9 cellular contexts compared by ENCODE assay signal in genomic region chr10:96910488-96911395, GRCh38.
DNase-seq lines count a peak whose midpoint lies in the region; ATAC-seq and TF ChIP-seq lines count a peak whose summit lies in the region.
"Had no signal": no experiment of that assay in that cellular context is flagged by ENCODE, and none has a peak within 500 bp of the region (broad histone marks: within the 10 kb centered on the region; RNA-seq: fewer than 3 reads in every experiment).

No MANE protein-coding gene starts in this region.

- TF ChIP-seq EP300 in esophagus muscularis mucosa (IDR thresholded peaks at IDR 0.05): no peak

- peaks cover 35% of the 10 kb centered on the region for H3K36me3 Mint-ChIP-seq in CD4-positive, CD25-positive, alpha-beta regulatory T cell
- H3K36me3 Mint-ChIP-seq in neural crest cell (ENCODE audit: low read depth): peaks cover 16% of the 10 kb centered on the region

- peak in 1 of 2 donors; percentile 39 for ATAC-seq in CD4-positive, CD25-positive, alpha-beta regulatory T cell (ENCODE audit: low read depth in 2 of 2)
- ATAC-seq in Panc1 (no peak), HG02885 (IDR thresholded peaks at IDR 0.05; ENCODE audit: poor library complexity, unreplicated experiment) (no peak), GM21526 (IDR thresholded peaks at IDR 0.05; ENCODE audit: low FRiP score, unreplicated experiment) (no peak)

- in situ Hi-C loops in Panc1 (cut with HindIII; ENCODE audit: low pct_unique_long_range_greater_than_20kb, low sequenced_read_pairs): no loop called here

- TSS peak; percentile 19 for BruUV-seq in Panc1 (replicated peaks; lab: Mats Ljungman, UMichigan)

- POLR2A ChIA-PET in Panc1 (lab: Charles Lee): no interaction called here

- H3K4me1 ChIP-seq in CD4-positive, CD25-positive, alpha-beta regulatory T cell (ENCODE audit: control insufficient read depth, insufficient read depth, low read length, poor library complexity, severe bottlenecking): peaks cover 6% of the 10 kb centered on the region
- no peaks in the 10 kb centered on the region; the same call in 1 of the 2 replicates for H3K4me1 ChIP-seq in Panc1 (ENCODE audit: control insufficient read depth, insufficient read depth, low read length)
- H3K4me1 ChIP-seq in esophagus muscularis mucosa: peaks cover 0 to 38% (median 33%) of the 10 kb centered on the region in 4 donors

- TF ChIP-seq POLR2A in esophagus muscularis mucosa (IDR thresholded peaks at IDR 0.05; ENCODE audit: low read depth): no peak

- no peaks in the 10 kb centered on the region for H3K27me3 Mint-ChIP-seq in CD4-positive, CD25-positive, alpha-beta regulatory T cell
- no peaks in the 10 kb centered on the region for H3K27me3 Mint-ChIP-seq in neural crest cell (ENCODE audit: low read depth)
- H3K27me3 Mint-ChIP-seq: naive thymus-derived CD8-positive, alpha-beta T cell had no signal

- intact Hi-C loops in Panc1 (cut with micrococcal nuclease; ENCODE audit: unreplicated experiment) (no loop called here), esophagus muscularis mucosa (cut with DNase I) (no loop called here)

- H3K4me3 Mint-ChIP-seq in CD4-positive, CD25-positive, alpha-beta regulatory T cell: peak overlapping the region in 1 of 4 donors; percentile 28
- no peak overlapping the region for H3K4me3 Mint-ChIP-seq in neural crest cell
- H3K4me3 Mint-ChIP-seq: naive thymus-derived CD8-positive, alpha-beta T cell had no signal

- no peaks in the 10 kb centered on the region for H3K27me3 ChIP-seq in CD4-positive, CD25-positive, alpha-beta regulatory T cell (ENCODE audit: control insufficient read depth, insufficient read depth, low read length)
- H3K27me3 ChIP-seq in Panc1 (ENCODE audit: control insufficient read depth, insufficient read depth, low read length): no peaks in the 10 kb centered on the region
- H3K27me3 ChIP-seq in esophagus muscularis mucosa: no peaks in the 10 kb centered on the region

- H3K4me3 ChIP-seq in CD4-positive, CD25-positive, alpha-beta regulatory T cell (ENCODE audit: low read depth, low read length): no peak overlapping the region
- H3K4me3 ChIP-seq in Panc1 (ENCODE audit: low read depth in 2 of 2, low read length in 2 of 2): no peak overlapping the region
- H3K4me3 ChIP-seq in esophagus muscularis mucosa: no peak overlapping the region

- peak in 2 of 3 donors; percentile 29 to 65 for DNase-seq in CD4-positive, CD25-positive, alpha-beta regulatory T cell
- DNase-seq in GM19238 (ENCODE audit: insufficient read length, low spot score) (peak; percentile 20), Panc1 (ENCODE audit: low read depth, low spot score) (peak; percentile 28), esophagus muscularis mucosa (ENCODE audit: extremely low spot score) (no peak), neural crest cell (ENCODE audit: low read depth, low spot score) (peak; percentile 5), 8988T (no peak)

- TF ChIP-seq CTCF in Panc1 (IDR thresholded peaks at IDR 0.05): peak; percentile 82; the same call in 1 of the 2 replicates
- peak; percentile 29 to 57 (median 48) for TF ChIP-seq CTCF in esophagus muscularis mucosa (IDR thresholded peaks at IDR 0.05)
- peak; percentile 75 for TF ChIP-seq CTCF in neural crest cell (conservative IDR thresholded peaks at IDR 0.05)

- CTCF ChIA-PET in Panc1 (lab: Charles Lee): no interaction called here

- peak overlapping the region in 2 of 3 donors; percentile 5 to 84 for H3K27ac Mint-ChIP-seq in CD4-positive, CD25-positive, alpha-beta regulatory T cell
- no peak overlapping the region for H3K27ac Mint-ChIP-seq in neural crest cell (ENCODE audit: unreplicated experiment)

- H3K27ac ChIP-seq in CD4-positive, CD25-positive, alpha-beta regulatory T cell (ENCODE audit: insufficient read depth, low read length, poor library complexity, severe bottlenecking): no peak overlapping the region
- H3K27ac ChIP-seq in Panc1 (ENCODE audit: low read length) (no peak overlapping the region), esophagus muscularis mucosa (replicated peaks in 1 of 4) (no peak overlapping the region)

- 90% methylated on average over 13 of the region's 13 CpGs for WGBS in esophagus muscularis mucosa

- H3K9me3 Mint-ChIP-seq in CD4-positive, CD25-positive, alpha-beta regulatory T cell: peaks cover 0 to 2% (median 0%) of the 10 kb centered on the region in 7 donors
- H3K9me3 Mint-ChIP-seq in neural crest cell: no peaks in the 10 kb centered on the region
- H3K9me3 Mint-ChIP-seq: naive thymus-derived CD8-positive, alpha-beta T cell had no signal

- H3K36me3 ChIP-seq in CD4-positive, CD25-positive, alpha-beta regulatory T cell (ENCODE audit: control insufficient read depth, insufficient read depth, low read length): peaks cover 17% of the 10 kb centered on the region
- H3K36me3 ChIP-seq in Panc1 (ENCODE audit: control insufficient read depth, insufficient read depth, low read length) (no peaks in the 10 kb centered on the region), esophagus muscularis mucosa (peaks cover 0 to 18% (median 10%) of the 10 kb centered on the region in 4 donors)

- no peaks in the 10 kb centered on the region for H3K9me3 ChIP-seq in CD4-positive, CD25-positive, alpha-beta regulatory T cell (ENCODE audit: control insufficient read depth in 2 of 2, low read length in 2 of 2)
- H3K9me3 ChIP-seq in Panc1 (ENCODE audit: control insufficient read depth, insufficient read depth, low read depth, low read length) (no peaks in the 10 kb centered on the region), esophagus muscularis mucosa (no peaks in the 10 kb centered on the region)

- H3K4me1 Mint-ChIP-seq in CD4-positive, CD25-positive, alpha-beta regulatory T cell: peaks cover 23 to 48% (median 35%) of the 10 kb centered on the region in 4 donors
- H3K4me1 Mint-ChIP-seq in neural crest cell: peaks cover 14% of the 10 kb centered on the region

Comparison
In these comparisons a context has a peak if more than half of its experiments do, and no peak if none do; other contexts are left out.
1. DNase-seq: peak in CD4-positive, CD25-positive, alpha-beta regulatory T cell (2 of 3), GM19238 (single experiment), Panc1 (single experiment) and neural crest cell (single experiment); none in esophagus muscularis mucosa (single experiment) and 8988T (single experiment).
2. Peak in every context shown above with its lines, with median percentiles within 50 percentile points of each other: CTCF ChIP-seq.